Comparison of ENCODE assay signal across 8 cellular contexts in the genomic region with DNA sequence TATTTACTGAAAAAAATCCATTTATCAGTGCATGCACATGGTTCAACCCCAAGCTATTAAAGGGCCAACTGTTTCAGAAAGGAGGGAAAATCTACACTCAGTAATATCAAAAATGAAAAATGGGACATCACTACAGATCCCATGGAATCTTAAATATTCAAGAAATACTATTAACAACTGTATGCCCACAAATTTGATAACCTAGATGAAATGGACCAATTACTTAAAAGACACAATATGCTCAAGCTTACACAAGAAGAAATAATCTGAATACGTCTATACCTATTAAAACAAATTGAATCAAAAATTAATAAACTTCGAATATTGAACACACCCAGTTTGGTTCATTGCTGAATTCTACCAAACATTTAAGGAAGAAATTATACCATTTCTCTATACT.
"Had no signal": no experiment of that assay in that cellular context is flagged by ENCODE, and none has a peak within 500 bp of the region (broad histone marks: within the 10 kb centered on the region; RNA-seq: fewer than 3 reads in every experiment).

No MANE protein-coding gene starts in this region.

- FAIRE-seq: G401.6, GM12878, GM12891, GM12892, GM18507, GM19239 had no signal

- DNase-seq: GDM1, GF-D8 had no signal

- ATAC-seq: GM12878 had no signal

- H3K4me3 ChIP-seq: GM12878 had no signal
